Comparison of ENCODE assay signal across 28 cellular contexts in the genomic region with DNA sequence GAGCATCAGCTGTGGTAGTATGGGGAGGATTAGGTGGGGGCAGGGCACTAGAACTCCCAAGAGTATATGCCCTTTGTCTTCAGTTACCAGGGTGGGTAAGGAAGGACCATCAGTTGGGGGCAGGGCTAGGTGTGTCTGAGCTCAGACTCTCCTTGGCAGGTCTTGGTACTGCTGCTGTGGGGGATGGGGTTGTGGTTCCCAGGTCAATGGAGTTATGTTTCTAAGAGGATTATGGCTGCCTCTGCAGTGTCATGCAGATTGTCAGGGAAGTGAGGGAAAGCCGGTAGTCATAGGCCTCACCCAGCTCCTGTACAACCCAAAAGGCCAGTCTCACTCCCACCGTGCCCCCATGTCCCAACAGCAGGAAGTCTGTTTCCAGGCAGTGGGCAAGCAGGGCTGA. TPM values are rescaled to one million over a fixed set of nuclear protein-coding genes. Genes with fewer than 3 reads are reported as not detected.
A peak's percentile ranks its signal among the peaks of the same experiment; 100 is the strongest.
DNase-seq lines count a peak whose midpoint lies in the region; ATAC-seq, FAIRE-seq and TF ChIP-seq lines count a peak whose summit lies in the region.
"Had no signal": no experiment of that assay in that cellular context is flagged by ENCODE, and none has a peak within 500 bp of the region (broad histone marks: within the 10 kb centered on the region; RNA-seq: fewer than 3 reads in every experiment).

No MANE protein-coding gene starts in this region.

- no peaks in the 10 kb centered on the region for H3K4me1 ChIP-seq in liver (ENCODE audit: control insufficient read depth in 4 of 4, insufficient read depth in 4 of 4, low read length in 3 of 4)
- H3K4me1 ChIP-seq in HepG2 (ENCODE audit: insufficient read depth, low read length): no peaks in the 10 kb centered on the region
- H3K4me1 ChIP-seq in NT2/D1 (ENCODE audit: insufficient read depth, insufficient read length): no peaks in the 10 kb centered on the region
- H3K4me1 ChIP-seq: BE2C, BLaER1 had no signal

- H3K9ac ChIP-seq in liver (ENCODE audit: low read depth in 1 of 2, low read length in 2 of 2): no peak overlapping the region
- H3K9ac ChIP-seq in HepG2 (ENCODE audit: insufficient read depth, low read depth, low read length): no peak overlapping the region
- no peak overlapping the region for H3K9ac ChIP-seq in NT2/D1 (ENCODE audit: insufficient read length, low read depth)
- H3K9ac ChIP-seq: BLaER1 had no signal

- no peaks in the 10 kb centered on the region for H3K36me3 ChIP-seq in liver (ENCODE audit: control insufficient read depth in 4 of 4, insufficient read depth in 3 of 4, low read depth in 1 of 4, low read length in 3 of 4)
- H3K36me3 ChIP-seq in HepG2 (replicated peaks in 1 of 2; ENCODE audit: control insufficient read depth in 1 of 2, insufficient read depth in 2 of 2, low read length in 2 of 2): no peaks in the 10 kb centered on the region
- no peaks in the 10 kb centered on the region for H3K36me3 ChIP-seq in NT2/D1 (ENCODE audit: insufficient read depth, insufficient read length, low read length)
- H3K36me3 ChIP-seq in bronchial epithelial cell (ENCODE audit: control insufficient read depth, insufficient read depth, low read length): no peaks in the 10 kb centered on the region
- H3K36me3 ChIP-seq: BE2C, BLaER1 had no signal

- TF ChIP-seq CTCF in liver (IDR thresholded peaks at IDR 0.05; ENCODE audit: low read depth, low read length, missing input control) (no peak), HepG2 (CRISPR knock-in tag; IDR thresholded peaks at IDR 0.05) (no peak), bronchial epithelial cell (IDR thresholded peaks at IDR 0.05; ENCODE audit: insufficient read depth, low read length, severe bottlenecking) (no peak), natural killer cell (IDR thresholded peaks at IDR 0.05) (no peak)

- ATAC-seq in HepG2 (no peak), natural killer cell (no peak)

- no peaks in the 10 kb centered on the region for H4K20me1 ChIP-seq in HepG2 (ENCODE audit: insufficient read depth, low read length)
- H4K20me1 ChIP-seq: BLaER1 had no signal

- no peaks in the 10 kb centered on the region for H3K79me2 ChIP-seq in HepG2 (ENCODE audit: insufficient read depth, low read length)

- FAIRE-seq in HepG2 (lab: Jason Lieb, UNC) (no peak), bronchial epithelial cell (lab: Jason Lieb, UNC) (peak; percentile 68)
- FAIRE-seq: A204.1, G401.6, GM12891, GM19239 had no signal

- H3K27me3 ChIP-seq in liver (ENCODE audit: control insufficient read depth in 4 of 4, insufficient read depth in 4 of 4, low read length in 3 of 4) (no peaks in the 10 kb centered on the region), HepG2 (ENCODE audit: control insufficient read depth in 1 of 2, insufficient read depth in 2 of 2, low read length in 2 of 2) (no peaks in the 10 kb centered on the region), NT2/D1 (ENCODE audit: insufficient read depth, insufficient read length) (no peaks in the 10 kb centered on the region), bronchial epithelial cell (ENCODE audit: control insufficient read depth, insufficient read depth, low read length) (no peaks in the 10 kb centered on the region)
- H3K27me3 ChIP-seq: BE2C, BLaER1 had no signal

- peaks cover 3 to 11% of the 10 kb centered on the region in 2 donors for H3K27me3 Mint-ChIP-seq in natural killer cell (ENCODE audit: low read depth in 2 of 2)
- H3K27me3 Mint-ChIP-seq: CD4-positive, CD25-positive, alpha-beta regulatory T cell had no signal

- in situ Hi-C loops in HepG2 (cut with HindIII; ENCODE audit: extremely low pct_ligation_motif_present, low pct_unique_long_range_greater_than_20kb): no loop called here

- peaks cover 11% of the 10 kb centered on the region for H3K36me3 Mint-ChIP-seq in natural killer cell
- H3K36me3 Mint-ChIP-seq: CD14-positive monocyte; CD4-positive, CD25-positive, alpha-beta regulatory T cell had no signal

- POLR2A ChIA-PET in HepG2 (lab: Yijun Ruan, JAX): no interaction called here

- DNase-seq in HepG2 (ENCODE audit: low spot score) (no peak), NT2/D1 (ENCODE audit: low read depth, low spot score) (peak; percentile 57), bronchial epithelial cell (ENCODE audit: low read depth) (no peak), natural killer cell (no peak), GM19240 (ENCODE audit: insufficient read length, low spot score) (no peak)
- DNase-seq: 8988T; ACHN; BE2C; C1 segment of cervical spinal cord; CD4-positive, alpha-beta memory T cell; CD4-positive, CD25-positive, alpha-beta regulatory T cell; CD8-positive, alpha-beta memory T cell; COR-L47; DMS 273 treated with DMSO at 0.1 percent for 48 hours; DMS153; DMS53; DMS79; DND-41; EL; GF-D8 had no signal

- H3K4me3 ChIP-seq in liver (ENCODE audit: low read depth in 1 of 3, low read length in 3 of 3): peak overlapping the region in 2 of 3 donors; percentile 0 to 2
- H3K4me3 ChIP-seq in HepG2 (replicated peaks in 1 of 3; ENCODE audit: insufficient read depth in 1 of 3, low read depth in 2 of 3, low read length in 3 of 3): no peak overlapping the region
- H3K4me3 ChIP-seq in NT2/D1 (ENCODE audit: insufficient read length, low read depth): no peak overlapping the region
- H3K4me3 ChIP-seq in bronchial epithelial cell (ENCODE audit: low read depth, low read length): no peak overlapping the region
- H3K4me3 ChIP-seq: BLaER1 had no signal

- no TSS peak for BruUV-seq in HepG2 (replicated peaks; lab: Mats Ljungman, UMichigan)

- no peak for TF ChIP-seq POLR2A in HepG2 (IDR thresholded peaks at IDR 0.05; ENCODE audit: insufficient read depth in 1 of 2, low read depth in 2 of 2, low read length in 2 of 2)

- CTCF ChIA-PET in HepG2 (lab: Yijun Ruan, JAX; ENCODE audit: low intra/inter-chr PET ratio, low total read pairs): no interaction called here

- H3K4me3 Mint-ChIP-seq in natural killer cell: no peak overlapping the region
- H3K4me3 Mint-ChIP-seq: CD14-positive monocyte; CD4-positive, alpha-beta memory T cell; CD4-positive, CD25-positive, alpha-beta regulatory T cell; CD8-positive, alpha-beta memory T cell had no signal

- peaks cover 6 to 11% of the 10 kb centered on the region in 2 donors for H3K9me3 Mint-ChIP-seq in natural killer cell

- peaks cover 18 to 43% (median 30%) of the 10 kb centered on the region in 4 donors for H3K9me3 ChIP-seq in liver (ENCODE audit: control insufficient read depth in 4 of 4, low read length in 3 of 4)
- H3K9me3 ChIP-seq in HepG2 (ENCODE audit: low read length): peaks cover 97% of the 10 kb centered on the region
- H3K9me3 ChIP-seq in NT2/D1 (ENCODE audit: insufficient read depth, low read length): peaks cover 14% of the 10 kb centered on the region; the same call in 1 of the 2 replicates
- H3K9me3 ChIP-seq: BE2C had no signal

- TF ChIP-seq RAD21 in liver (IDR thresholded peaks at IDR 0.05) (no peak), HepG2 (CRISPR knock-in tag; IDR thresholded peaks at IDR 0.05) (no peak)

- intact Hi-C loops in HepG2 (cut with micrococcal nuclease; ENCODE audit: unreplicated experiment) (no loop called here), natural killer cell (cut with micrococcal nuclease) (no loop called here)

- H3K27ac Mint-ChIP-seq in natural killer cell: no peak overlapping the region
- H3K27ac Mint-ChIP-seq: CD14-positive monocyte; CD4-positive, CD25-positive, alpha-beta regulatory T cell had no signal

- WGBS in liver: 38% methylated on average over 2 of the region's 2 CpGs
- 0% methylated on average over 2 of the region's 2 CpGs for WGBS in HepG2 (ENCODE audit: low lambda C conversion rate)

- H3K4me2 ChIP-seq in HepG2 (ENCODE audit: low read depth, low read length): no peak overlapping the region
- H3K4me2 ChIP-seq: BLaER1 had no signal

- no peaks in the 10 kb centered on the region for H3K4me1 Mint-ChIP-seq in natural killer cell
- H3K4me1 Mint-ChIP-seq: CD14-positive monocyte; CD4-positive, alpha-beta memory T cell; CD4-positive, CD25-positive, alpha-beta regulatory T cell; CD8-positive, alpha-beta memory T cell had no signal

- TF ChIP-seq EP300 in HepG2 (IDR thresholded peaks at IDR 0.05; ENCODE audit: low read depth in 2 of 2, low read length in 2 of 2) (no peak), HepG2 (CRISPR knock-in tag; IDR thresholded peaks at IDR 0.05; ENCODE audit: borderline replicate concordance) (no peak)

- H2AFZ ChIP-seq in HepG2 (ENCODE audit: low read length): no peak overlapping the region

- no peak overlapping the region for H3K27ac ChIP-seq in liver (ENCODE audit: low read depth in 1 of 2, low read length in 2 of 2)
- no peak overlapping the region for H3K27ac ChIP-seq in HepG2 (ENCODE audit: extremely low read length, insufficient read depth, low read length)
- H3K27ac ChIP-seq: BLaER1 had no signal

RNA-seq across cellular contexts. Expression of a gene that starts 8.8 kb away (rescaled TPM):
- total RNA-seq in liver (under 1 TPM; 0.25 to 0.56 TPM), HepG2 (2016; rRNA removed; fragmentation: Illumina TruSeq; extraction: Trizol) (not detected in 2 replicates), bronchial epithelial cell (2.2 and 2.4 TPM in 2 replicates), natural killer cell (1 to 10 TPM; 2.5 to 4.1 (median 3.0) TPM)
- polyA plus RNA-seq in liver (under 1 TPM in 1 of 2 donors, not detected in 1; 0.09 TPM), HepG2 (2011; rRNA removed) (not detected in 2 replicates)
- not detected in 2 replicates for total RNA-seq in HepG2 (2016; cell fraction: cytosol; rRNA removed; fragmentation: Illumina TruSeq; extraction: Trizol; ENCODE audit: low read depth)
- not detected in 2 replicates for total RNA-seq in HepG2 (2016; cell fraction: insoluble cytoplasmic fraction; rRNA removed; fragmentation: Illumina TruSeq; extraction: Trizol)
- not detected in 2 replicates for total RNA-seq in HepG2 (2016; cell fraction: membrane; rRNA removed; fragmentation: Illumina TruSeq; extraction: Trizol)
- not detected in 2 replicates for total RNA-seq in HepG2 (2016; cell fraction: nucleus; rRNA removed; fragmentation: Illumina TruSeq; extraction: Trizol)
- polyA plus RNA-seq in HepG2 (2011; cell fraction: cytosol; rRNA removed): not detected in 2 replicates
- not detected in 2 replicates for polyA plus RNA-seq in HepG2 (2011; cell fraction: nucleus; rRNA removed)
- polyA plus RNA-seq in HepG2 (2012): not detected in 2 replicates
- polyA plus RNA-seq in HepG2 (2016; cell fraction: cytosol; fragmentation: Illumina TruSeq; extraction: Trizol; ENCODE audit: low read depth): not detected in 2 replicates
- not detected in 2 replicates for polyA plus RNA-seq in HepG2 (2016; cell fraction: insoluble cytoplasmic fraction; fragmentation: Illumina TruSeq; extraction: Trizol; ENCODE audit: low read depth)
- not detected in 2 replicates for polyA plus RNA-seq in HepG2 (2016; cell fraction: membrane; fragmentation: Illumina TruSeq; extraction: Trizol; ENCODE audit: low read depth)
- not detected in 2 replicates for polyA plus RNA-seq in HepG2 (2016; cell fraction: nucleus; fragmentation: Illumina TruSeq; extraction: Trizol; ENCODE audit: insufficient read depth, low read depth)
- polyA minus RNA-seq in HepG2 (2011; rRNA and poly(A)+ RNA removed; ENCODE audit: low replicate concordance): not detected in 2 replicates
- polyA minus RNA-seq in HepG2 (2011; cell fraction: cytosol; rRNA and poly(A)+ RNA removed): not detected in 2 replicates
- not detected in 2 replicates for polyA minus RNA-seq in HepG2 (2011; cell fraction: nucleus; rRNA and poly(A)+ RNA removed)
- polyA plus RNA-seq: CD14-positive monocyte had no signal

RNA-seq across cellular contexts. Expression of a gene that starts 15.6 kb away (rescaled TPM):
- total RNA-seq in liver (not detected), HepG2 (2016; rRNA removed; fragmentation: Illumina TruSeq; extraction: Trizol) (0.04 TPM in 1 of 2 replicates, not detected in the other), bronchial epithelial cell (not detected in 2 replicates), natural killer cell (under 1 TPM in 1 of 3 donors, not detected in 2; 0.18 TPM)
- polyA plus RNA-seq in liver (not detected), HepG2 (2011; rRNA removed) (0.08 TPM in 1 of 2 replicates, not detected in the other)
- not detected in 2 replicates for total RNA-seq in HepG2 (2016; cell fraction: cytosol; rRNA removed; fragmentation: Illumina TruSeq; extraction: Trizol; ENCODE audit: low read depth)
- total RNA-seq in HepG2 (2016; cell fraction: insoluble cytoplasmic fraction; rRNA removed; fragmentation: Illumina TruSeq; extraction: Trizol): 0.04 TPM in 1 of 2 replicates, not detected in the other
- total RNA-seq in HepG2 (2016; cell fraction: membrane; rRNA removed; fragmentation: Illumina TruSeq; extraction: Trizol): 0.09 TPM in 1 of 2 replicates, not detected in the other
- not detected in 2 replicates for total RNA-seq in HepG2 (2016; cell fraction: nucleus; rRNA removed; fragmentation: Illumina TruSeq; extraction: Trizol)
- polyA plus RNA-seq in HepG2 (2011; cell fraction: cytosol; rRNA removed): not detected in 2 replicates
- not detected in 2 replicates for polyA plus RNA-seq in HepG2 (2011; cell fraction: nucleus; rRNA removed)
- not detected in 2 replicates for polyA plus RNA-seq in HepG2 (2012)
- not detected in 2 replicates for polyA plus RNA-seq in HepG2 (2016; cell fraction: cytosol; fragmentation: Illumina TruSeq; extraction: Trizol; ENCODE audit: low read depth)
- not detected in 2 replicates for polyA plus RNA-seq in HepG2 (2016; cell fraction: insoluble cytoplasmic fraction; fragmentation: Illumina TruSeq; extraction: Trizol; ENCODE audit: low read depth)
- not detected in 2 replicates for polyA plus RNA-seq in HepG2 (2016; cell fraction: membrane; fragmentation: Illumina TruSeq; extraction: Trizol; ENCODE audit: low read depth)
- not detected in 2 replicates for polyA plus RNA-seq in HepG2 (2016; cell fraction: nucleus; fragmentation: Illumina TruSeq; extraction: Trizol; ENCODE audit: insufficient read depth, low read depth)
- polyA minus RNA-seq in HepG2 (2011; rRNA and poly(A)+ RNA removed; ENCODE audit: low replicate concordance): not detected in 2 replicates
- not detected in 2 replicates for polyA minus RNA-seq in HepG2 (2011; cell fraction: cytosol; rRNA and poly(A)+ RNA removed)
- polyA minus RNA-seq in HepG2 (2011; cell fraction: nucleus; rRNA and poly(A)+ RNA removed): not detected in 2 replicates
- total RNA-seq: A673; CD4-positive, CD25-positive, alpha-beta regulatory T cell; CD8-positive, alpha-beta memory T cell had no signal
- polyA plus RNA-seq: CD14-positive monocyte; CD4-positive, alpha-beta memory T cell; CD4-positive, CD25-positive, alpha-beta regulatory T cell; CD8-positive, alpha-beta memory T cell had no signal

RNA-seq across cellular contexts. Expression of a gene that starts 46.9 kb away (rescaled TPM):
- total RNA-seq in liver (1 to 10 TPM; 4.2 to 5.5 TPM), HepG2 (2016; rRNA removed; fragmentation: Illumina TruSeq; extraction: Trizol) (9.2 and 10.0 TPM in 2 replicates), bronchial epithelial cell (15.8 and 32.5 TPM in 2 replicates), natural killer cell (10 to 100 TPM; 28.8 to 36.5 (median 36.1) TPM)
- polyA plus RNA-seq in liver (1 to 10 TPM in 1 of 2 donors, under 1 TPM in 1; 0.82 to 1.8 TPM), HepG2 (2011; rRNA removed) (4.1 and 6.2 TPM in 2 replicates)
- total RNA-seq in HepG2 (2016; cell fraction: cytosol; rRNA removed; fragmentation: Illumina TruSeq; extraction: Trizol; ENCODE audit: low read depth): 2.0 and 2.2 TPM in 2 replicates
- total RNA-seq in HepG2 (2016; cell fraction: insoluble cytoplasmic fraction; rRNA removed; fragmentation: Illumina TruSeq; extraction: Trizol): 6.4 and 11.8 TPM in 2 replicates
- total RNA-seq in HepG2 (2016; cell fraction: membrane; rRNA removed; fragmentation: Illumina TruSeq; extraction: Trizol): 4.6 and 5.3 TPM in 2 replicates
- total RNA-seq in HepG2 (2016; cell fraction: nucleus; rRNA removed; fragmentation: Illumina TruSeq; extraction: Trizol): 17.6 and 20.8 TPM in 2 replicates
- 1.0 and 2.3 TPM in 2 replicates for polyA plus RNA-seq in HepG2 (2011; cell fraction: cytosol; rRNA removed)
- 7.8 and 14.1 TPM in 2 replicates for polyA plus RNA-seq in HepG2 (2011; cell fraction: nucleus; rRNA removed)
- polyA plus RNA-seq in HepG2 (2012): 2.9 and 6.4 TPM in 2 replicates
- polyA plus RNA-seq in HepG2 (2016; cell fraction: cytosol; fragmentation: Illumina TruSeq; extraction: Trizol; ENCODE audit: low read depth): 1.7 and 2.6 TPM in 2 replicates
- polyA plus RNA-seq in HepG2 (2016; cell fraction: insoluble cytoplasmic fraction; fragmentation: Illumina TruSeq; extraction: Trizol; ENCODE audit: low read depth): 5.2 and 8.8 TPM in 2 replicates
- 3.5 and 3.7 TPM in 2 replicates for polyA plus RNA-seq in HepG2 (2016; cell fraction: membrane; fragmentation: Illumina TruSeq; extraction: Trizol; ENCODE audit: low read depth)
- polyA plus RNA-seq in HepG2 (2016; cell fraction: nucleus; fragmentation: Illumina TruSeq; extraction: Trizol; ENCODE audit: insufficient read depth, low read depth): 15.2 and 19.4 TPM in 2 replicates
- polyA minus RNA-seq in HepG2 (2011; rRNA and poly(A)+ RNA removed; ENCODE audit: low replicate concordance): 3.3 TPM in 1 of 2 replicates, not detected in the other
- polyA minus RNA-seq in HepG2 (2011; cell fraction: cytosol; rRNA and poly(A)+ RNA removed): 0.88 and 2.7 TPM in 2 replicates
- polyA minus RNA-seq in HepG2 (2011; cell fraction: nucleus; rRNA and poly(A)+ RNA removed): 15.1 and 23.5 TPM in 2 replicates

Comparison
In these comparisons a context has a peak if more than half of its experiments do, and no peak if none do; other contexts are left out.
1. H3K4me3 ChIP-seq: peak in liver (2 of 3); none in HepG2 (0 of 3), NT2/D1 (single experiment) and bronchial epithelial cell (single experiment).